ENCODE assay signal across 16 cellular contexts in genomic region chr5:172377856-172378255, GRCh38.
"Had no signal": no experiment of that assay in that cellular context is flagged by ENCODE, and none has a peak within 500 bp of the region (broad histone marks: within the 10 kb centered on the region; RNA-seq: fewer than 3 reads in every experiment).

No MANE protein-coding gene starts in this region.

- H3K4me1 Mint-ChIP-seq: activated naive CD4-positive, alpha-beta T cell treated with anti-CD3 and anti-CD28 coated beads, Interleukin-2, amount 10 ng/mL, durations not matched to agents 7 days and 5 days; nephron progenitor cell had no signal

- H3K27me3 ChIP-seq: gastrocnemius medialis, stomach, thyroid gland, uterus had no signal

- H3K27ac Mint-ChIP-seq: activated naive CD4-positive, alpha-beta T cell treated with anti-CD3 and anti-CD28 coated beads, Interleukin-2, amount 10 ng/mL, durations not matched to agents 7 days and 5 days; activated T-helper 2 cell treated with anti-CD3 and anti-CD28 coated beads, Interferon-gamma antibody, Interleukin-2, Interleukin-4, amounts not matched to agents 10 μg/mL and 5 μg/mL and 100 μg/mL, durations not matched to agents 14 hours and 24 hours and 36 hours; effector memory CD8-positive, alpha-beta T cell; nephron progenitor cell had no signal

- H3K4me3 ChIP-seq: gastrocnemius medialis, mucosa of descending colon, stomach, thyroid gland, uterus had no signal

- H3K36me3 Mint-ChIP-seq: activated naive CD4-positive, alpha-beta T cell treated with anti-CD3 and anti-CD28 coated beads, Interleukin-2, amount 10 ng/mL, durations not matched to agents 7 days and 5 days had no signal

- H3K36me3 ChIP-seq: gastrocnemius medialis, thyroid gland, uterus had no signal

- H3K27ac ChIP-seq: epithelial cell of prostate, gastrocnemius medialis, stomach, thyroid gland, uterus had no signal

- H3K4me3 Mint-ChIP-seq: activated naive CD4-positive, alpha-beta T cell treated with anti-CD3 and anti-CD28 coated beads, Interleukin-2, amount 10 ng/mL, durations not matched to agents 7 days and 5 days; effector memory CD8-positive, alpha-beta T cell; nephron progenitor cell had no signal

- H3K4me1 ChIP-seq: gastrocnemius medialis, uterus had no signal

- H3K9me3 ChIP-seq: gastrocnemius medialis, mucosa of descending colon, stomach, thyroid gland, uterus had no signal

- H3K9me3 Mint-ChIP-seq: activated naive CD4-positive, alpha-beta T cell treated with anti-CD3 and anti-CD28 coated beads, Interleukin-2, amount 10 ng/mL, durations not matched to agents 7 days and 5 days; activated T-helper 2 cell treated with anti-CD3 and anti-CD28 coated beads, Interferon-gamma antibody, Interleukin-2, Interleukin-4, amounts not matched to agents 10 μg/mL and 5 μg/mL and 100 μg/mL, durations not matched to agents 14 hours and 24 hours and 36 hours; effector memory CD8-positive, alpha-beta T cell had no signal

- ATAC-seq: effector memory CD8-positive, alpha-beta T cell; gastrocnemius medialis; mucosa of descending colon had no signal

- DNase-seq: activated CD4-positive, alpha-beta T cell treated with anti-CD3 and anti-CD28 coated beads for 4 hours; activated naive CD4-positive, alpha-beta T cell treated with anti-CD3 and anti-CD28 coated beads, Interleukin-2, amount 10 ng/mL, durations not matched to agents 7 days and 5 days; central memory CD4-positive, alpha-beta T cell; cortex of kidney; effector memory CD8-positive, alpha-beta T cell; gastrocnemius medialis; mucosa of descending colon; nephron progenitor cell; stimulated activated CD4-positive, alpha-beta T cell treated with anti-CD3 and anti-CD28 coated beads, Interleukin-15, amount 100 ng/mL, for 24 hours; stimulated activated CD4-positive, alpha-beta T cell treated with anti-CD3 and anti-CD28 coated beads, Interleukin-4, amount 100 ng/mL, for 24 hours; stomach; T-helper 1 cell; thyroid gland; uterus had no signal
